Comparison of ENCODE assay signal across 1 cellular context in genomic region chr5:134005415-134006118, GRCh38.
TF ChIP-seq lines count a peak whose summit lies in the region.

No MANE protein-coding gene starts in this region.

TF ChIP-seq in HepG2, 621 proteins besides CTCF, POLR2A, EP300 and RAD21 (continued from another document and continues in another):
- peak; percentile 75; the same call in 1 of the 2 replicates for TF ChIP-seq ZNF431 (CRISPR knock-in tag; IDR thresholded peaks at IDR 0.05; ENCODE audit: borderline replicate concordance, low read depth)
- no peak for TF ChIP-seq ELF1 (CRISPR knock-in tag; IDR thresholded peaks at IDR 0.05)
- no peak for TF ChIP-seq RFX5 (IDR thresholded peaks at IDR 0.05; ENCODE audit: low read depth, low read length)
- TF ChIP-seq, protein P1, sequence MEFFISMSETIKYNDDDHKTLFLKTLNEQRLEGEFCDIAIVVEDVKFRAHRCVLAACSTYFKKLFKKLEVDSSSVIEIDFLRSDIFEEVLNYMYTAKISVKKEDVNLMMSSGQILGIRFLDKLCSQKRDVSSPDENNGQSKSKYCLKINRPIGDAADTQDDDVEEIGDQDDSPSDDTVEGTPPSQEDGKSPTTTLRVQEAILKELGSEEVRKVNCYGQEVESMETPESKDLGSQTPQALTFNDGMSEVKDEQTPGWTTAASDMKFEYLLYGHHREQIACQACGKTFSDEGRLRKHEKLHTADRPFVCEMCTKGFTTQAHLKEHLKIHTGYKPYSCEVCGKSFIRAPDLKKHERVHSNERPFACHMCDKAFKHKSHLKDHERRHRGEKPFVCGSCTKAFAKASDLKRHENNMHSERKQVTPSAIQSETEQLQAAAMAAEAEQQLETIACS (CRISPR knock-in tag; IDR thresholded peaks at IDR 0.05), result no peak
- no peak for TF ChIP-seq PHF20 (CRISPR knock-in tag; IDR thresholded peaks at IDR 0.05)
- TF ChIP-seq E2F1 (CRISPR knock-in tag; IDR thresholded peaks at IDR 0.05), result peak; percentile 62; the same call in 1 of the 2 replicates
- peak; percentile 4; the same call in 1 of the 2 replicates for TF ChIP-seq KDM3A (CRISPR knock-in tag; IDR thresholded peaks at IDR 0.05; ENCODE audit: low read depth)
- TF ChIP-seq, protein P2, sequence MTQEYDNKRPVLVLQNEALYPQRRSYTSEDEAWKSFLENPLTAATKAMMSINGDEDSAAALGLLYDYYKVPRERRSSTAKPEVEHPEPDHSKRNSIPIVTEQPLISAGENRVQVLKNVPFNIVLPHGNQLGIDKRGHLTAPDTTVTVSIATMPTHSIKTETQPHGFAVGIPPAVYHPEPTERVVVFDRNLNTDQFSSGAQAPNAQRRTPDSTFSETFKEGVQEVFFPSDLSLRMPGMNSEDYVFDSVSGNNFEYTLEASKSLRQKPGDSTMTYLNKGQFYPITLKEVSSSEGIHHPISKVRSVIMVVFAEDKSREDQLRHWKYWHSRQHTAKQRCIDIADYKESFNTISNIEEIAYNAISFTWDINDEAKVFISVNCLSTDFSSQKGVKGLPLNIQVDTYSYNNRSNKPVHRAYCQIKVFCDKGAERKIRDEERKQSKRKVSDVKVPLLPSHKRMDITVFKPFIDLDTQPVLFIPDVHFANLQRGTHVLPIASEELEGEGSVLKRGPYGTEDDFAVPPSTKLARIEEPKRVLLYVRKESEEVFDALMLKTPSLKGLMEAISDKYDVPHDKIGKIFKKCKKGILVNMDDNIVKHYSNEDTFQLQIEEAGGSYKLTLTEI (CRISPR knock-in tag; conservative IDR thresholded peaks at IDR 0.05), result no peak
- TF ChIP-seq ZNF607 (CRISPR knock-in tag; IDR thresholded peaks at IDR 0.05; ENCODE audit: borderline replicate concordance), result 0 out of 2 replicates have a peak, but pooled peaks have one; percentile 30
- TF ChIP-seq REXO4 (CRISPR knock-in tag; IDR thresholded peaks at IDR 0.05; ENCODE audit: borderline replicate concordance), result no peak
- TF ChIP-seq, protein P3, sequence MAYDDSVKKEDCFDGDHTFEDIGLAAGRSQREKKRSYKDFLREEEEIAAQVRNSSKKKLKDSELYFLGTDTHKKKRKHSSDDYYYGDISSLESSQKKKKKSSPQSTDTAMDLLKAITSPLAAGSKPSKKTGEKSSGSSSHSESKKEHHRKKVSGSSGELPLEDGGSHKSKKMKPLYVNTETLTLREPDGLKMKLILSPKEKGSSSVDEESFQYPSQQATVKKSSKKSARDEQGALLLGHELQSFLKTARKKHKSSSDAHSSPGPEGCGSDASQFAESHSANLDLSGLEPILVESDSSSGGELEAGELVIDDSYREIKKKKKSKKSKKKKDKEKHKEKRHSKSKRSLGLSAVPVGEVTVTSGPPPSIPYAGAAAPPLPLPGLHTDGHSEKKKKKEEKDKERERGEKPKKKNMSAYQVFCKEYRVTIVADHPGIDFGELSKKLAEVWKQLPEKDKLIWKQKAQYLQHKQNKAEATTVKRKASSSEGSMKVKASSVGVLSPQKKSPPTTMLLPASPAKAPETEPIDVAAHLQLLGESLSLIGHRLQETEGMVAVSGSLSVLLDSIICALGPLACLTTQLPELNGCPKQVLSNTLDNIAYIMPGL (CRISPR knock-in tag; IDR thresholded peaks at IDR 0.05; ENCODE audit: borderline replicate concordance in 1 of 2, low read depth in 1 of 2), result no peak
- TF ChIP-seq ZNF678 (CRISPR knock-in tag; IDR thresholded peaks at IDR 0.05), result no peak
- no peak for TF ChIP-seq ATF7-NPFF (CRISPR knock-in tag; IDR thresholded peaks at IDR 0.05; ENCODE audit: low read depth)
- peak; percentile 70; the same call in 1 of the 2 replicates for TF ChIP-seq ZNF296 (CRISPR knock-in tag; conservative IDR thresholded peaks at IDR 0.05)
- TF ChIP-seq ZBTB8A (CRISPR knock-in tag; IDR thresholded peaks at IDR 0.05; ENCODE audit: borderline replicate concordance, low read depth), result no peak
- no peak for TF ChIP-seq HOXA9 (CRISPR knock-in tag; IDR thresholded peaks at IDR 0.05; ENCODE audit: borderline replicate concordance)
- TF ChIP-seq ARID4A (CRISPR knock-in tag; IDR thresholded peaks at IDR 0.05; ENCODE audit: borderline replicate concordance), result no peak
- TF ChIP-seq ONECUT2 (CRISPR knock-in tag; IDR thresholded peaks at IDR 0.05), result no peak
- TF ChIP-seq ZNF629 (CRISPR knock-in tag; conservative IDR thresholded peaks at IDR 0.05), result 0 out of 2 replicates have a peak, but pooled peaks have one; percentile 8
- no peak for TF ChIP-seq ZKSCAN8 (CRISPR knock-in tag; IDR thresholded peaks at IDR 0.05; ENCODE audit: borderline replicate concordance)
- TF ChIP-seq NR0B2 (CRISPR knock-in tag; IDR thresholded peaks at IDR 0.05), result no peak
- TF ChIP-seq HNRNPL (IDR thresholded peaks at IDR 0.05; ENCODE audit: low read depth, low read length), result no peak
- no peak for TF ChIP-seq RFX1 (IDR thresholded peaks at IDR 0.05)
- TF ChIP-seq ATAD3A (CRISPR knock-in tag; IDR thresholded peaks at IDR 0.05), result no peak
- no peak for TF ChIP-seq ZNF577 (CRISPR knock-in tag; IDR thresholded peaks at IDR 0.05; ENCODE audit: borderline replicate concordance, low read depth)
- no peak for TF ChIP-seq SIX4 (CRISPR knock-in tag; IDR thresholded peaks at IDR 0.05)
- no peak for TF ChIP-seq BCLAF1 (IDR thresholded peaks at IDR 0.05)
- TF ChIP-seq SOX13 (IDR thresholded peaks at IDR 0.05), result no peak
- no peak; a peak in 1 of 4 replicates for TF ChIP-seq SOX13 (CRISPR knock-in tag; conservative IDR thresholded peaks at IDR 0.05 in 1 of 2, IDR thresholded peaks at IDR 0.05 in 1 of 2)
- TF ChIP-seq SMARCE1 (IDR thresholded peaks at IDR 0.05; ENCODE audit: borderline replicate concordance), result no peak
- no peak for TF ChIP-seq NCOR1 (IDR thresholded peaks at IDR 0.05; ENCODE audit: borderline replicate concordance, low read length)
- no peak for TF ChIP-seq KDM6A (CRISPR knock-in tag; IDR thresholded peaks at IDR 0.05; ENCODE audit: low read depth)
- TF ChIP-seq ZZZ3 (CRISPR knock-in tag; IDR thresholded peaks at IDR 0.05; ENCODE audit: borderline replicate concordance), result no peak
- no peak for TF ChIP-seq RBM22 (optimal IDR thresholded peaks at IDR 0.05; ENCODE audit: low read length)
- TF ChIP-seq, protein P4, sequence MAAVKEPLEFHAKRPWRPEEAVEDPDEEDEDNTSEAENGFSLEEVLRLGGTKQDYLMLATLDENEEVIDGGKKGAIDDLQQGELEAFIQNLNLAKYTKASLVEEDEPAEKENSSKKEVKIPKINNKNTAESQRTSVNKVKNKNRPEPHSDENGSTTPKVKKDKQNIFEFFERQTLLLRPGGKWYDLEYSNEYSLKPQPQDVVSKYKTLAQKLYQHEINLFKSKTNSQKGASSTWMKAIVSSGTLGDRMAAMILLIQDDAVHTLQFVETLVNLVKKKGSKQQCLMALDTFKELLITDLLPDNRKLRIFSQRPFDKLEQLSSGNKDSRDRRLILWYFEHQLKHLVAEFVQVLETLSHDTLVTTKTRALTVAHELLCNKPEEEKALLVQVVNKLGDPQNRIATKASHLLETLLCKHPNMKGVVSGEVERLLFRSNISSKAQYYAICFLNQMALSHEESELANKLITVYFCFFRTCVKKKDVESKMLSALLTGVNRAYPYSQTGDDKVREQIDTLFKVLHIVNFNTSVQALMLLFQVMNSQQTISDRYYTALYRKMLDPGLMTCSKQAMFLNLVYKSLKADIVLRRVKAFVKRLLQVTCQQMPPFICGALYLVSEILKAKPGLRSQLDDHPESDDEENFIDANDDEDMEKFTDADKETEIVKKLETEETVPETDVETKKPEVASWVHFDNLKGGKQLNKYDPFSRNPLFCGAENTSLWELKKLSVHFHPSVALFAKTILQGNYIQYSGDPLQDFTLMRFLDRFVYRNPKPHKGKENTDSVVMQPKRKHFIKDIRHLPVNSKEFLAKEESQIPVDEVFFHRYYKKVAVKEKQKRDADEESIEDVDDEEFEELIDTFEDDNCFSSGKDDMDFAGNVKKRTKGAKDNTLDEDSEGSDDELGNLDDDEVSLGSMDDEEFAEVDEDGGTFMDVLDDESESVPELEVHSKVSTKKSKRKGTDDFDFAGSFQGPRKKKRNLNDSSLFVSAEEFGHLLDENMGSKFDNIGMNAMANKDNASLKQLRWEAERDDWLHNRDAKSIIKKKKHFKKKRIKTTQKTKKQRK (IDR thresholded peaks at IDR 0.05; ENCODE audit: low read length), result no peak
- no peak for TF ChIP-seq CREB3 (CRISPR knock-in tag; IDR thresholded peaks at IDR 0.05)
- TF ChIP-seq GATAD1 (CRISPR knock-in tag; IDR thresholded peaks at IDR 0.05), result no peak
- no peak; the same call in 1 of the 2 replicates for TF ChIP-seq ZNF503 (CRISPR knock-in tag; IDR thresholded peaks at IDR 0.05)
